1 cellular context compared by ENCODE assay signal in the genomic region with DNA sequence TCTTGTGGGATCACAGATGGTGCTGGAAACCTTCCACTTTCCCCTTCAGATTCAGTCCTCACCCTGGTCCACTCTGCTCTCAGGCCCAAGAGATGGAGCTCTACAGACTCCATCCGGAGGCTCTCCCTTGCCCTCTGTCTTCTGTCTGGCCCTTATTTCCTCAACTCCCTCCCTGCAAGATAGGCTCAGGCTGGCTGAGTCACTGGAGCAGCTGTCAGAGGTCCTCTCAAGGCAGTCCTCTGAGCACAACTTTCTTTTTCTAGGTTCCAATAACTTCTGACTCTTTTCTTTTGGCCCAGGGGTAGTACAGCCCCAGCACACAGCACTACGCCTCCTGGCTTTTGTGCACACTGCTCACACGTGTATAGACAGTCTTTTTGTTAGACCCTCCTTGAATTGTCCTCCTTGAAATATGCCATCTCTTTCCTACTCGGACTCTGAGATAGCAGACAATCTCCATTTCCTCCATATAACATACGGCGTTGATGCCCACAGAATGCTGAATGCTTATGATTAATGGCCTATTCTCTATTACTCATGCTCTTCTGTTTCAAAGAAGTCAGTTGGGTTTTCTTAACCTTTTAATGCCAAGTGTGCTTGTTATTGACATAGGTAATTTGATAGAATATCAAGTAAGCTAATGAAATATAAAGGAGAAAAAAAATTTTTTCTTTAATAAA.
A peak's percentile ranks its signal among the peaks of the same experiment; 100 is the strongest.
TF ChIP-seq lines count a peak whose summit lies in the region.

No MANE protein-coding gene starts in this region.

TF ChIP-seq in SK-N-SH, 30 proteins besides CTCF, POLR2A, EP300 and RAD21 (continued from another document):
- TF ChIP-seq, protein P1, sequence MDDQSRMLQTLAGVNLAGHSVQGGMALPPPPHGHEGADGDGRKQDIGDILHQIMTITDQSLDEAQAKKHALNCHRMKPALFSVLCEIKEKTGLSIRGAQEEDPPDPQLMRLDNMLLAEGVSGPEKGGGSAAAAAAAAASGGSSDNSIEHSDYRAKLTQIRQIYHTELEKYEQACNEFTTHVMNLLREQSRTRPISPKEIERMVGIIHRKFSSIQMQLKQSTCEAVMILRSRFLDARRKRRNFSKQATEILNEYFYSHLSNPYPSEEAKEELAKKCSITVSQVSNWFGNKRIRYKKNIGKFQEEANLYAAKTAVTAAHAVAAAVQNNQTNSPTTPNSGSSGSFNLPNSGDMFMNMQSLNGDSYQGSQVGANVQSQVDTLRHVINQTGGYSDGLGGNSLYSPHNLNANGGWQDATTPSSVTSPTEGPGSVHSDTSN (IDR thresholded peaks at IDR 0.05), result 0 out of 2 replicates have a peak, but pooled peaks have one; percentile 23
- TF ChIP-seq YY1 (IDR thresholded peaks at IDR 0.05; ENCODE audit: low read depth), result no peak
- TF ChIP-seq, protein P2, sequence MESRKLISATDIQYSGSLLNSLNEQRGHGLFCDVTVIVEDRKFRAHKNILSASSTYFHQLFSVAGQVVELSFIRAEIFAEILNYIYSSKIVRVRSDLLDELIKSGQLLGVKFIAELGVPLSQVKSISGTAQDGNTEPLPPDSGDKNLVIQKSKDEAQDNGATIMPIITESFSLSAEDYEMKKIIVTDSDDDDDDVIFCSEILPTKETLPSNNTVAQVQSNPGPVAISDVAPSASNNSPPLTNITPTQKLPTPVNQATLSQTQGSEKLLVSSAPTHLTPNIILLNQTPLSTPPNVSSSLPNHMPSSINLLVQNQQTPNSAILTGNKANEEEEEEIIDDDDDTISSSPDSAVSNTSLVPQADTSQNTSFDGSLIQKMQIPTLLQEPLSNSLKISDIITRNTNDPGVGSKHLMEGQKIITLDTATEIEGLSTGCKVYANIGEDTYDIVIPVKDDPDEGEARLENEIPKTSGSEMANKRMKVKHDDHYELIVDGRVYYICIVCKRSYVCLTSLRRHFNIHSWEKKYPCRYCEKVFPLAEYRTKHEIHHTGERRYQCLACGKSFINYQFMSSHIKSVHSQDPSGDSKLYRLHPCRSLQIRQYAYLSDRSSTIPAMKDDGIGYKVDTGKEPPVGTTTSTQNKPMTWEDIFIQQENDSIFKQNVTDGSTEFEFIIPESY (IDR thresholded peaks at IDR 0.05; ENCODE audit: borderline replicate concordance, low read depth), result no peak
- no peak for TF ChIP-seq GABPA (IDR thresholded peaks at IDR 0.05; ENCODE audit: low read depth)
